In genomic region chr14:94394594-94395305, GRCh38 we compare ENCODE assay signal across 1 cellular context.
TF ChIP-seq lines count a peak whose summit lies in the region.

No MANE protein-coding gene starts in this region.

TF ChIP-seq in HepG2, 621 proteins besides CTCF, POLR2A, EP300 and RAD21 (continued from another document):
- TF ChIP-seq, protein P1, sequence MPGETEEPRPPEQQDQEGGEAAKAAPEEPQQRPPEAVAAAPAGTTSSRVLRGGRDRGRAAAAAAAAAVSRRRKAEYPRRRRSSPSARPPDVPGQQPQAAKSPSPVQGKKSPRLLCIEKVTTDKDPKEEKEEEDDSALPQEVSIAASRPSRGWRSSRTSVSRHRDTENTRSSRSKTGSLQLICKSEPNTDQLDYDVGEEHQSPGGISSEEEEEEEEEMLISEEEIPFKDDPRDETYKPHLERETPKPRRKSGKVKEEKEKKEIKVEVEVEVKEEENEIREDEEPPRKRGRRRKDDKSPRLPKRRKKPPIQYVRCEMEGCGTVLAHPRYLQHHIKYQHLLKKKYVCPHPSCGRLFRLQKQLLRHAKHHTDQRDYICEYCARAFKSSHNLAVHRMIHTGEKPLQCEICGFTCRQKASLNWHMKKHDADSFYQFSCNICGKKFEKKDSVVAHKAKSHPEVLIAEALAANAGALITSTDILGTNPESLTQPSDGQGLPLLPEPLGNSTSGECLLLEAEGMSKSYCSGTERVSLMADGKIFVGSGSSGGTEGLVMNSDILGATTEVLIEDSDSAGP (CRISPR knock-in tag; IDR thresholded peaks at IDR 0.05; ENCODE audit: borderline replicate concordance) = 0 out of 2 replicates have a peak, but pooled peaks have one; percentile 49
- no peak for TF ChIP-seq NONO (IDR thresholded peaks at IDR 0.05)
- TF ChIP-seq NONO (CRISPR knock-in tag; conservative IDR thresholded peaks at IDR 0.05) = 0 out of 2 replicates have a peak, but pooled peaks have one; percentile 39
- TF ChIP-seq, protein P2, sequence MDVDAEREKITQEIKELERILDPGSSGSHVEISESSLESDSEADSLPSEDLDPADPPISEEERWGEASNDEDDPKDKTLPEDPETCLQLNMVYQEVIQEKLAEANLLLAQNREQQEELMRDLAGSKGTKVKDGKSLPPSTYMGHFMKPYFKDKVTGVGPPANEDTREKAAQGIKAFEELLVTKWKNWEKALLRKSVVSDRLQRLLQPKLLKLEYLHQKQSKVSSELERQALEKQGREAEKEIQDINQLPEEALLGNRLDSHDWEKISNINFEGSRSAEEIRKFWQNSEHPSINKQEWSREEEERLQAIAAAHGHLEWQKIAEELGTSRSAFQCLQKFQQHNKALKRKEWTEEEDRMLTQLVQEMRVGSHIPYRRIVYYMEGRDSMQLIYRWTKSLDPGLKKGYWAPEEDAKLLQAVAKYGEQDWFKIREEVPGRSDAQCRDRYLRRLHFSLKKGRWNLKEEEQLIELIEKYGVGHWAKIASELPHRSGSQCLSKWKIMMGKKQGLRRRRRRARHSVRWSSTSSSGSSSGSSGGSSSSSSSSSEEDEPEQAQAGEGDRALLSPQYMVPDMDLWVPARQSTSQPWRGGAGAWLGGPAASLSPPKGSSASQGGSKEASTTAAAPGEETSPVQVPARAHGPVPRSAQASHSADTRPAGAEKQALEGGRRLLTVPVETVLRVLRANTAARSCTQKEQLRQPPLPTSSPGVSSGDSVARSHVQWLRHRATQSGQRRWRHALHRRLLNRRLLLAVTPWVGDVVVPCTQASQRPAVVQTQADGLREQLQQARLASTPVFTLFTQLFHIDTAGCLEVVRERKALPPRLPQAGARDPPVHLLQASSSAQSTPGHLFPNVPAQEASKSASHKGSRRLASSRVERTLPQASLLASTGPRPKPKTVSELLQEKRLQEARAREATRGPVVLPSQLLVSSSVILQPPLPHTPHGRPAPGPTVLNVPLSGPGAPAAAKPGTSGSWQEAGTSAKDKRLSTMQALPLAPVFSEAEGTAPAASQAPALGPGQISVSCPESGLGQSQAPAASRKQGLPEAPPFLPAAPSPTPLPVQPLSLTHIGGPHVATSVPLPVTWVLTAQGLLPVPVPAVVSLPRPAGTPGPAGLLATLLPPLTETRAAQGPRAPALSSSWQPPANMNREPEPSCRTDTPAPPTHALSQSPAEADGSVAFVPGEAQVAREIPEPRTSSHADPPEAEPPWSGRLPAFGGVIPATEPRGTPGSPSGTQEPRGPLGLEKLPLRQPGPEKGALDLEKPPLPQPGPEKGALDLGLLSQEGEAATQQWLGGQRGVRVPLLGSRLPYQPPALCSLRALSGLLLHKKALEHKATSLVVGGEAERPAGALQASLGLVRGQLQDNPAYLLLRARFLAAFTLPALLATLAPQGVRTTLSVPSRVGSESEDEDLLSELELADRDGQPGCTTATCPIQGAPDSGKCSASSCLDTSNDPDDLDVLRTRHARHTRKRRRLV (CRISPR knock-in tag; IDR thresholded peaks at IDR 0.05) = 0 out of 2 replicates have a peak, but pooled peaks have one; percentile 41
- TF ChIP-seq MTA1 (CRISPR knock-in tag; IDR thresholded peaks at IDR 0.05; ENCODE audit: borderline replicate concordance) = peak; percentile 26; the same call in 1 of the 2 replicates
- no peak for TF ChIP-seq ZNF773 (CRISPR knock-in tag; IDR thresholded peaks at IDR 0.05; ENCODE audit: borderline replicate concordance)
- peak; percentile 74; the same call in 1 of the 2 replicates for TF ChIP-seq HOXA3 (CRISPR knock-in tag; IDR thresholded peaks at IDR 0.05)
- TF ChIP-seq E2F5 (CRISPR knock-in tag; conservative IDR thresholded peaks at IDR 0.05) = no peak
- TF ChIP-seq TARDBP (CRISPR knock-in tag; IDR thresholded peaks at IDR 0.05) = peak; percentile 42; the same call in 1 of the 2 replicates
- TF ChIP-seq CCDC6 (CRISPR knock-in tag; IDR thresholded peaks at IDR 0.05) = no peak
- peak; percentile 36; the same call in 1 of the 2 replicates for TF ChIP-seq PHF21A (CRISPR knock-in tag; IDR thresholded peaks at IDR 0.05)
- peak; percentile 41; the same call in 1 of the 2 replicates for TF ChIP-seq ZNF350 (CRISPR knock-in tag; IDR thresholded peaks at IDR 0.05; ENCODE audit: borderline replicate concordance, low read depth)
- TF ChIP-seq ZNF616 (CRISPR knock-in tag; IDR thresholded peaks at IDR 0.05; ENCODE audit: low read depth) = no peak
- no peak for TF ChIP-seq WIZ (CRISPR knock-in tag; IDR thresholded peaks at IDR 0.05)
- TF ChIP-seq HMG20A (CRISPR knock-in tag; IDR thresholded peaks at IDR 0.05; ENCODE audit: borderline replicate concordance) = peak; percentile 62
- TF ChIP-seq MATR3 (CRISPR knock-in tag; IDR thresholded peaks at IDR 0.05) = no peak
- TF ChIP-seq NFYB (CRISPR knock-in tag; IDR thresholded peaks at IDR 0.05) = 0 out of 2 replicates have a peak, but pooled peaks have one; percentile 16
- no peak for TF ChIP-seq SOX6 (IDR thresholded peaks at IDR 0.05)
- TF ChIP-seq SOX6 (CRISPR knock-in tag; IDR thresholded peaks at IDR 0.05) = peak; percentile 84
- no peak; the same call in 1 of the 2 replicates for TF ChIP-seq NFYC (CRISPR knock-in tag; IDR thresholded peaks at IDR 0.05)
- no peak for TF ChIP-seq ZBTB21 (CRISPR knock-in tag; IDR thresholded peaks at IDR 0.05)
- no peak for TF ChIP-seq RCOR2 (CRISPR knock-in tag; IDR thresholded peaks at IDR 0.05)
- peak; percentile 64; the same call in 1 of the 2 replicates for TF ChIP-seq ATF7 (IDR thresholded peaks at IDR 0.05)
- TF ChIP-seq ATF7 (CRISPR knock-in tag; IDR thresholded peaks at IDR 0.05) = no peak
- 0 out of 2 replicates have a peak, but pooled peaks have one; percentile 23 for TF ChIP-seq RXRB (CRISPR knock-in tag; IDR thresholded peaks at IDR 0.05; ENCODE audit: borderline replicate concordance)
- 0 out of 2 replicates have a peak, but pooled peaks have one; percentile 12 for TF ChIP-seq KAT8 (CRISPR knock-in tag; IDR thresholded peaks at IDR 0.05)
- TF ChIP-seq CBX5 (CRISPR knock-in tag; IDR thresholded peaks at IDR 0.05; ENCODE audit: borderline replicate concordance) = peak; percentile 69; the same call in 1 of the 2 replicates
- TF ChIP-seq, protein P3, sequence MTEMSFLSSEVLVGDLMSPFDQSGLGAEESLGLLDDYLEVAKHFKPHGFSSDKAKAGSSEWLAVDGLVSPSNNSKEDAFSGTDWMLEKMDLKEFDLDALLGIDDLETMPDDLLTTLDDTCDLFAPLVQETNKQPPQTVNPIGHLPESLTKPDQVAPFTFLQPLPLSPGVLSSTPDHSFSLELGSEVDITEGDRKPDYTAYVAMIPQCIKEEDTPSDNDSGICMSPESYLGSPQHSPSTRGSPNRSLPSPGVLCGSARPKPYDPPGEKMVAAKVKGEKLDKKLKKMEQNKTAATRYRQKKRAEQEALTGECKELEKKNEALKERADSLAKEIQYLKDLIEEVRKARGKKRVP (CRISPR knock-in tag; IDR thresholded peaks at IDR 0.05) = peak; percentile 44 to 99; a peak in 3 of 4 replicates
- TF ChIP-seq FOXA3 (CRISPR knock-in tag; IDR thresholded peaks at IDR 0.05) = peak; percentile 62
- peak; percentile 45 for TF ChIP-seq ZNF644 (CRISPR knock-in tag; IDR thresholded peaks at IDR 0.05; ENCODE audit: low read depth)
- no peak for TF ChIP-seq ZNF225 (CRISPR knock-in tag; IDR thresholded peaks at IDR 0.05)
- TF ChIP-seq ZNF331 (CRISPR knock-in tag; IDR thresholded peaks at IDR 0.05) = peak; percentile 43; the same call in 1 of the 2 replicates
- TF ChIP-seq ZNF142 (CRISPR knock-in tag; IDR thresholded peaks at IDR 0.05) = no peak; the same call in 1 of the 2 replicates
- TF ChIP-seq NCOA1 (CRISPR knock-in tag; IDR thresholded peaks at IDR 0.05) = no peak
- TF ChIP-seq AKNA (CRISPR knock-in tag; IDR thresholded peaks at IDR 0.05; ENCODE audit: borderline replicate concordance) = no peak
- no peak for TF ChIP-seq NFATC3 (CRISPR knock-in tag; IDR thresholded peaks at IDR 0.05)
